In the genomic region with DNA sequence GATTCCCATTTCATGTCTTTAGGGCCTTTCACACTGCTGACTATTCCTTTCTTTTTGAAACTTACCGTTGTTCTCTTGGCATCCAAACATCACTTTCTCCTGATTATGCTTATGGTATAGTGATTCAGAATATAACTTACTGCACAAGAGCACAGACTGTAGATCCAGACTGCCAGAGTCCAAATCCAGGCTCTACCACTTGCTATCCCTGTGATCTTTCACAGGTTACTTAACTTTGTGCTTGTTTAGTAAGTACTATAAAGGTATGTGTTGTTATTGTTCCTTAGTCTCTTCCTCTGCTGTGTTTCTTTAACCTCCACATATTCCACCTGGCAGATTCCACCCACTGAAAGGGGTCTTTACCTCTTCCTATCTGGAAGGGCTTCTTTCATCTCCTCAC, we compare ENCODE assay signal across 22 cellular contexts. TPM values are rescaled to one million over a fixed set of nuclear protein-coding genes. Genes with fewer than 3 reads are reported as not detected.
DNase-seq lines count a peak whose midpoint lies in the region; ATAC-seq, FAIRE-seq and TF ChIP-seq lines count a peak whose summit lies in the region.
"Had no signal": no experiment of that assay in that cellular context is flagged by ENCODE, and none has a peak within 500 bp of the region (broad histone marks: within the 10 kb centered on the region; RNA-seq: fewer than 3 reads in every experiment).

No MANE protein-coding gene starts in this region.

- CTCF ChIA-PET in activated naive CD4-positive, alpha-beta T cell treated with anti-CD3 and anti-CD28 coated beads, Interleukin-2, amount 10 ng/mL, durations not matched to agents 7 days and 5 days (lab: Charles Lee) = no interaction called here

- H3K36me3 Mint-ChIP-seq in nephron progenitor cell (ENCODE audit: low read depth) = peaks cover 15% of the 10 kb centered on the region
- H3K36me3 Mint-ChIP-seq in activated naive CD4-positive, alpha-beta T cell treated with anti-CD3 and anti-CD28 coated beads, Interleukin-2, amount 10 ng/mL, durations not matched to agents 7 days and 5 days = peaks cover 2% of the 10 kb centered on the region

- DNase-seq in right atrium auricular region (ENCODE audit: low spot score) (no peak), heart right ventricle (no peak), keratinocyte (ENCODE audit: low read depth, low spot score) (no peak), nephron progenitor cell (no peak)
- DNase-seq in activated effector memory CD4-positive, alpha-beta T cell treated with anti-CD3 and anti-CD28 coated beads, Interleukin-2, amount 50 U/mL, for 16 hours = no peak
- DNase-seq in activated CD4-positive, alpha-beta T cell treated with anti-CD3 and anti-CD28 coated beads for 48 hours = no peak
- no peak for DNase-seq in activated naive CD4-positive, alpha-beta T cell treated with anti-CD3 and anti-CD28 coated beads, Interleukin-2, amount 10 ng/mL, durations not matched to agents 7 days and 5 days
- DNase-seq: C1 segment of cervical spinal cord; CD4-positive, alpha-beta memory T cell; COR-L47; DMS53; H9; HFFc6; KG1; MG63; NCI-H2029 treated with DMSO at 0.1 percent for 48 hours; NCI-H526 treated with DMSO at 0.1 percent for 48 hours; RPMI8226; SHP77 had no signal

- peaks cover 4% of the 10 kb centered on the region for H3K27me3 Mint-ChIP-seq in nephron progenitor cell (ENCODE audit: low read depth, poor library complexity)
- no peaks in the 10 kb centered on the region for H3K27me3 Mint-ChIP-seq in activated naive CD4-positive, alpha-beta T cell treated with anti-CD3 and anti-CD28 coated beads, Interleukin-2, amount 10 ng/mL, durations not matched to agents 7 days and 5 days
- H3K27me3 Mint-ChIP-seq: CD4-positive, alpha-beta memory T cell had no signal

- H3K27ac Mint-ChIP-seq in nephron progenitor cell = peak overlapping the region; percentile 41
- H3K27ac Mint-ChIP-seq in activated naive CD4-positive, alpha-beta T cell treated with anti-CD3 and anti-CD28 coated beads, Interleukin-2, amount 10 ng/mL, durations not matched to agents 7 days and 5 days = no peak overlapping the region
- H3K27ac Mint-ChIP-seq: CD4-positive, alpha-beta memory T cell; HFFc6 had no signal

- peaks cover 12% of the 10 kb centered on the region for H3K79me2 ChIP-seq in keratinocyte (ENCODE audit: control insufficient read depth, insufficient read depth, low read length)

- no peak overlapping the region for H3K9ac ChIP-seq in keratinocyte (ENCODE audit: control insufficient read depth, extremely low read depth, insufficient read depth, low read length)
- H3K9ac ChIP-seq: GM23248 had no signal

- 73 to 80% methylated on average over 1 of the region's 1 CpG for WGBS in heart right ventricle, 2 donors

- H3K9me1 ChIP-seq in keratinocyte (ENCODE audit: control insufficient read depth, extremely low read depth, insufficient read depth, low read length) = no peaks in the 10 kb centered on the region

- no peak for ATAC-seq in heart right ventricle
- ATAC-seq: A549 had no signal

- H3K9me3 ChIP-seq in right atrium auricular region = no peaks in the 10 kb centered on the region
- no peaks in the 10 kb centered on the region for H3K9me3 ChIP-seq in heart right ventricle
- H3K9me3 ChIP-seq in keratinocyte (ENCODE audit: control insufficient read depth, low read depth, low read length) = no peaks in the 10 kb centered on the region
- H3K9me3 ChIP-seq: A549, MG63 had no signal

- H3K27ac ChIP-seq in right atrium auricular region (peak overlapping the region; percentile 7 to 48), heart right ventricle (no peak overlapping the region), keratinocyte (ENCODE audit: control insufficient read depth, insufficient read depth, low read length) (no peak overlapping the region)
- H3K27ac ChIP-seq: GM23248 had no signal

- no peak for TF ChIP-seq CTCF in right atrium auricular region (IDR thresholded peaks at IDR 0.05)
- TF ChIP-seq CTCF in heart right ventricle (IDR thresholded peaks at IDR 0.05) = no peak
- TF ChIP-seq CTCF in keratinocyte (optimal IDR thresholded peaks at IDR 0.05 in 1 of 3, IDR thresholded peaks at IDR 0.05 in 1 of 3, conservative IDR thresholded peaks at IDR 0.05 in 1 of 3; ENCODE audit: extremely low read depth in 1 of 3, insufficient read depth in 2 of 3, low read length in 3 of 3) = no peak
- no peak for TF ChIP-seq CTCF in nephron progenitor cell (IDR thresholded peaks at IDR 0.05)

- peaks cover 20% of the 10 kb centered on the region for H3K4me1 Mint-ChIP-seq in nephron progenitor cell
- no peaks in the 10 kb centered on the region for H3K4me1 Mint-ChIP-seq in activated naive CD4-positive, alpha-beta T cell treated with anti-CD3 and anti-CD28 coated beads, Interleukin-2, amount 10 ng/mL, durations not matched to agents 7 days and 5 days

- no peak overlapping the region for H3K4me3 Mint-ChIP-seq in nephron progenitor cell
- H3K4me3 Mint-ChIP-seq in activated naive CD4-positive, alpha-beta T cell treated with anti-CD3 and anti-CD28 coated beads, Interleukin-2, amount 10 ng/mL, durations not matched to agents 7 days and 5 days = no peak overlapping the region
- H3K4me3 Mint-ChIP-seq: CD4-positive, alpha-beta memory T cell; H9; HFFc6 had no signal

- H2AFZ ChIP-seq in keratinocyte (ENCODE audit: control insufficient read depth, low read length) = no peak overlapping the region
- H2AFZ ChIP-seq: GM23248 had no signal

- H4K20me1 ChIP-seq in keratinocyte (ENCODE audit: control insufficient read depth, extremely low read depth, insufficient read depth, low read length) = no peaks in the 10 kb centered on the region

- H3K4me2 ChIP-seq in keratinocyte (ENCODE audit: control insufficient read depth, extremely low read depth, insufficient read depth, low read depth, low read length) = peak overlapping the region; percentile 23
- H3K4me2 ChIP-seq: A549 had no signal

- dilution Hi-C loops in keratinocyte (cut with MboI; ENCODE audit: extremely low pct_ligation_motif_present, low sequenced_read_pairs) = no loop called here

- no peak for FAIRE-seq in keratinocyte (lab: Jason Lieb, UNC)
- FAIRE-seq: A549, HTR-8/SVneo had no signal

- H3K27me3 ChIP-seq in right atrium auricular region (no peaks in the 10 kb centered on the region), heart right ventricle (no peaks in the 10 kb centered on the region), keratinocyte (ENCODE audit: control insufficient read depth, extremely low read depth, insufficient read depth, low read length) (no peaks in the 10 kb centered on the region)
- H3K27me3 ChIP-seq: MG63 had no signal

- no peaks in the 10 kb centered on the region for H3K9me3 Mint-ChIP-seq in nephron progenitor cell
- H3K9me3 Mint-ChIP-seq in activated naive CD4-positive, alpha-beta T cell treated with anti-CD3 and anti-CD28 coated beads, Interleukin-2, amount 10 ng/mL, durations not matched to agents 7 days and 5 days = no peaks in the 10 kb centered on the region
- H3K9me3 Mint-ChIP-seq: CD4-positive, alpha-beta memory T cell; H9; HFFc6 had no signal

- H3K4me1 ChIP-seq in right atrium auricular region = peaks cover 0 to 33% of the 10 kb centered on the region in 2 donors
- H3K4me1 ChIP-seq in heart right ventricle = peaks cover 0 to 50% (median 26%) of the 10 kb centered on the region in 9 donors
- peaks cover 10% of the 10 kb centered on the region for H3K4me1 ChIP-seq in keratinocyte (ENCODE audit: control insufficient read depth, extremely low read depth, insufficient read depth, low read length)

- intact Hi-C loops in heart right ventricle (cut with DNase I) = loop anchor here in 2 of 10 donors (10.0 kb wide), 2 partner anchors 129 to 189 kb away; no protein-coding TSS in a partner anchor

- H3K36me3 ChIP-seq in right atrium auricular region (no peaks in the 10 kb centered on the region), heart right ventricle (no peaks in the 10 kb centered on the region), keratinocyte (ENCODE audit: control insufficient read depth in 2 of 2, extremely low read depth in 1 of 2, insufficient read depth in 2 of 2, low read length in 2 of 2) (no peaks in the 10 kb centered on the region)

- no peak overlapping the region for H3K4me3 ChIP-seq in right atrium auricular region
- no peak overlapping the region for H3K4me3 ChIP-seq in heart right ventricle
- H3K4me3 ChIP-seq in keratinocyte (ENCODE audit: control insufficient read depth in 2 of 3, extremely low read depth in 1 of 3, insufficient read depth in 2 of 3, low read depth in 1 of 3, low read length in 3 of 3) = no peak overlapping the region
- H3K4me3 ChIP-seq: A549, GM23248, MG63 had no signal

RNA-seq across cellular contexts. Expression of gene SCMH1, which starts 8.4 kb away (rescaled TPM):
- total RNA-seq in right atrium auricular region (10 to 100 TPM; 50.1 to 62.5 TPM), heart right ventricle (10 to 100 TPM; 34.4 to 53.5 (median 46.1) TPM)
- polyA plus RNA-seq in heart right ventricle (10 to 100 TPM; 29.6 to 34.3 TPM), keratinocyte (22.6 to 29.9 TPM (median 26.6 TPM) in 3 replicates)
- 3.0 TPM for polyA plus RNA-seq in keratinocyte (2011; ENCODE audit: low read depth)
- polyA plus RNA-seq in keratinocyte (2011; cell fraction: cytosol; rRNA removed) = 17.9 and 21.2 TPM in 2 replicates
- polyA plus RNA-seq in keratinocyte (2011; cell fraction: nucleus; rRNA removed) = 25.1 and 34.2 TPM in 2 replicates
- 6.2 and 26.7 TPM in 2 replicates for polyA plus RNA-seq in keratinocyte (2012; ENCODE audit: low replicate concordance)
- polyA minus RNA-seq in keratinocyte = 28.8 to 57.1 TPM (median 38.1 TPM) in 3 replicates
- 17.3 TPM for polyA minus RNA-seq in keratinocyte (2011; cell fraction: cytosol; rRNA and poly(A)+ RNA removed)
- 18.3 and 28.9 TPM in 2 replicates for polyA minus RNA-seq in keratinocyte (2011; cell fraction: nucleus; rRNA and poly(A)+ RNA removed)

Comparison
In these comparisons a context has a peak if more than half of its experiments do, and no peak if none do; other contexts are left out.
1. H3K27ac ChIP-seq: peak in right atrium auricular region (2 of 2); none in heart right ventricle (0 of 10) and keratinocyte (single experiment).